In the genomic region with DNA sequence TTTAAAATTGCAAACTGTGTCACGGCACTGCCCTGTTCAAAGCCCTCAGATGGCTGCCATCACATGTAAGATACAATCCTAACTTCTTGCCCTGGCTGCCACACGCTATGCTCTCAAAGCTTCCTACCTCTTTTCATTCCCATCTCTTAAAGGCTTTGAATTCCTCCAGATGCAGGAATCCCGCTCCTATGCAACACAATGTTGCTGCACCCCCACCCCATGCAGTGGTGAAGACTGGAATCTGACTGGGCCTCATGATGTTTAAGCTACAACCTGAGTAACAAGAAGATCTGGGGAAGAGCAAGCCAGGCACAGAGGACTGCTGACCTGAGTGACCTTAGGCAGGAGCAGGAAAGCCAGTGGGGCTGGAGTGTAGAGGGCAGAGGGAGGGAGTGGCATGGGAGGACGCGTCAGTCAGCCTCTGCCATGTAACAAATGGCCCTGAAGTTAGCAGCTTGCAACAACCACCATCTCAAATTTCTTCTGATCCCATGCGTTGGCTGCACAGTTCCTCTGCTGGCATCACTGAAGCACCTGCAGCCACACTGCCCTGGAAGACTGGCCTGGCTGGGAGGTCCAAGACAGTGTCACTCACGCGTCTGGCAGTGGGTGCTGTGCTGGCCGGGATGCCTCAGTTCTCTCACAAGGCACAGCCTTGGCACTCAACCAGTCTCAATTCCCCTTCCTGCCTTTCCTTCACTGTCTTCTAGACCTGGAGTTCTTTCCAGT, we compare ENCODE assay signal across 34 cellular contexts.
"Had no signal": no experiment of that assay in that cellular context is flagged by ENCODE, and none has a peak within 500 bp of the region (broad histone marks: within the 10 kb centered on the region; RNA-seq: fewer than 3 reads in every experiment).

No MANE protein-coding gene starts in this region.

- H3K27ac Mint-ChIP-seq: activated CD4-positive, alpha-beta memory T cell treated with anti-CD3 and anti-CD28 coated beads for 36 hours; activated CD4-positive, alpha-beta T cell treated with anti-CD3 and anti-CD28 coated beads, Interleukin-2, amount 10 ng/mL, durations not matched to agents 24 days and 14 days; activated naive CD4-positive, alpha-beta T cell treated with anti-CD3 and anti-CD28 coated beads for 36 hours; activated T-helper 1 cell treated with anti-CD3 and anti-CD28 coated beads, Interleukin-12 subunit alpha, Interleukin-12 subunit beta, Interleukin-2, Interleukin-4 antibody, amounts not matched to agents 30 ng/mL and 10 ng/mL and 1 ng/mL, durations not matched to agents 14 hours and 24 hours and 36 hours; effector memory CD8-positive, alpha-beta T cell; nephron; stimulated activated naive B cell treated with anti-CD40 and anti-IgM and Interleukin-4, amounts not matched to agents 10 μg/mL and 1 μg/mL and 100 μg/mL, for 72 hours; T-helper 1 cell treated with Interleukin-12 subunit alpha and Interleukin-12 subunit beta and Interleukin-4 antibody, amounts not matched to agents 30 μg/mL and 1 μg/mL, for 36 hours had no signal

- H3K4me2 ChIP-seq: hepatocyte had no signal

- H3K9me3 Mint-ChIP-seq: activated CD4-positive, alpha-beta memory T cell treated with anti-CD3 and anti-CD28 coated beads for 36 hours; effector memory CD8-positive, alpha-beta T cell had no signal

- H3K4me1 ChIP-seq: gastroesophageal sphincter, left lung, lower lobe of right lung, pancreas, sigmoid colon, tibial nerve had no signal

- H3K27me3 Mint-ChIP-seq: activated CD4-positive, alpha-beta memory T cell treated with anti-CD3 and anti-CD28 coated beads for 36 hours had no signal

- H3K9me3 ChIP-seq: left lung, lower lobe of right lung, pancreas, prostate gland, sigmoid colon, suprapubic skin had no signal

- H2AFZ ChIP-seq: hepatocyte had no signal

- H3K79me2 ChIP-seq: hepatocyte had no signal

- FAIRE-seq: astrocyte, endothelial cell of umbilical vein, pancreas, small intestine, TTC549 had no signal

- DNase-seq: activated CD4-positive, alpha-beta memory T cell treated with anti-CD3 and anti-CD28 coated beads for 36 hours; activated CD4-positive, alpha-beta T cell treated with anti-CD3 and anti-CD28 coated beads, Interleukin-2, amount 10 ng/mL, durations not matched to agents 24 days and 14 days; activated CD4-positive, CD25-positive, alpha-beta regulatory T cell treated with anti-CD3 and anti-CD28 coated beads, Interleukin-2, amount 50 U/mL, for 72 hours; activated CD8-positive, alpha-beta memory T cell treated with anti-CD3 and anti-CD28 coated beads, Interleukin-2, amount 50 U/mL, for 4 hours; activated effector memory CD4-positive, alpha-beta T cell treated with anti-CD3 and anti-CD28 coated beads, Interleukin-2, amount 50 U/mL, for 16 hours; activated naive CD4-positive, alpha-beta T cell treated with anti-CD3 and anti-CD28 coated beads for 36 hours; activated T-cell treated with anti-CD3 and anti-CD28 coated beads, Interleukin-2, amount 50 U/mL, for 1 hour; amniotic stem cell; brain microvascular endothelial cell; caudate nucleus; cortex of kidney; effector memory CD8-positive, alpha-beta T cell; kidney glomerular epithelial cell; left lung; lower lobe of right lung; mesenchymal stem cell; pancreas; sigmoid colon; small intestine; stimulated activated CD4-positive, alpha-beta T cell treated with anti-CD3 and anti-CD28 coated beads, Interleukin-4, amount 100 ng/mL, for 24 hours; stimulated activated naive B cell treated with anti-CD40 and anti-IgM and Interleukin-4, amounts not matched to agents 10 μg/mL and 1 μg/mL and 100 μg/mL, for 72 hours; T-helper 9 cell; WERI-Rb-1 had no signal

- H3K36me3 ChIP-seq: brain microvascular endothelial cell, gastroesophageal sphincter, left lung, lower lobe of right lung, pancreas, prostate gland, sigmoid colon, suprapubic skin, tibial nerve, WERI-Rb-1 had no signal

- H3K27ac ChIP-seq: brain microvascular endothelial cell, gastroesophageal sphincter, hepatocyte, left lung, lower lobe of right lung, pancreas, prostate gland, sigmoid colon, suprapubic skin, tibial nerve, WERI-Rb-1 had no signal

- ATAC-seq: effector memory CD8-positive, alpha-beta T cell; gastroesophageal sphincter; left lung; lower lobe of right lung; pancreas; stimulated activated naive B cell treated with anti-CD40 and anti-IgM and Interleukin-4, amounts not matched to agents 10 μg/mL and 1 μg/mL and 100 μg/mL, for 72 hours had no signal

- H3K27me3 ChIP-seq: brain microvascular endothelial cell, gastroesophageal sphincter, hepatocyte, left lung, pancreas, sigmoid colon, suprapubic skin, tibial nerve had no signal

- H3K36me3 Mint-ChIP-seq: activated CD4-positive, alpha-beta memory T cell treated with anti-CD3 and anti-CD28 coated beads for 36 hours; stimulated activated naive B cell treated with anti-CD40 and anti-IgM and Interleukin-4, amounts not matched to agents 10 μg/mL and 1 μg/mL and 100 μg/mL, for 72 hours had no signal

- H3K4me1 Mint-ChIP-seq: activated CD4-positive, alpha-beta T cell treated with anti-CD3 and anti-CD28 coated beads, Interleukin-2, amount 10 ng/mL, durations not matched to agents 24 days and 14 days; nephron; stimulated activated naive B cell treated with anti-CD40 and anti-IgM and Interleukin-4, amounts not matched to agents 10 μg/mL and 1 μg/mL and 100 μg/mL, for 72 hours had no signal

- H3K4me3 ChIP-seq: gastroesophageal sphincter, hepatocyte, left lung, lower lobe of right lung, pancreas, prostate gland, sigmoid colon, suprapubic skin, tibial nerve had no signal

- H3K4me3 Mint-ChIP-seq: activated CD4-positive, alpha-beta memory T cell treated with anti-CD3 and anti-CD28 coated beads for 36 hours; activated CD4-positive, alpha-beta T cell treated with anti-CD3 and anti-CD28 coated beads, Interleukin-2, amount 10 ng/mL, durations not matched to agents 24 days and 14 days; activated naive CD4-positive, alpha-beta T cell treated with anti-CD3 and anti-CD28 coated beads for 36 hours; activated T-helper 1 cell treated with anti-CD3 and anti-CD28 coated beads, Interleukin-12 subunit alpha, Interleukin-12 subunit beta, Interleukin-2, Interleukin-4 antibody, amounts not matched to agents 30 ng/mL and 10 ng/mL and 1 ng/mL, durations not matched to agents 14 hours and 24 hours and 36 hours; effector memory CD8-positive, alpha-beta T cell; nephron; stimulated activated naive B cell treated with anti-CD40 and anti-IgM and Interleukin-4, amounts not matched to agents 10 μg/mL and 1 μg/mL and 100 μg/mL, for 72 hours; T-helper 1 cell treated with Interleukin-12 subunit alpha and Interleukin-12 subunit beta and Interleukin-4 antibody, amounts not matched to agents 30 μg/mL and 1 μg/mL, for 36 hours had no signal
